In genomic region chr16:77375396-77375795, GRCh38 we compare ENCODE assay signal across 1 cellular context.
TF ChIP-seq lines count a peak whose summit lies in the region.

No MANE protein-coding gene starts in this region.

TF ChIP-seq in K562, 482 proteins besides CTCF, POLR2A, EP300 and RAD21 (continued from another document):
- TF ChIP-seq ZBTB40 (IDR thresholded peaks at IDR 0.05) (peak; percentile 54; the same call in 1 of the 2 replicates), ZBTB40 (CRISPR knock-in tag; IDR thresholded peaks at IDR 0.05) (no peak), CHD1 (IDR thresholded peaks at IDR 0.05; ENCODE audit: low read length) (no peak)
